In genomic region chr12:53048780-53049401, GRCh38 we compare ENCODE assay signal across 9 cellular contexts. TPM values are rescaled to one million over a fixed set of nuclear protein-coding genes. Genes with fewer than 3 reads are reported as not detected.
DNase-seq lines count a peak whose midpoint lies in the region; ATAC-seq and TF ChIP-seq lines count a peak whose summit lies in the region.
"Had no signal": no experiment of that assay in that cellular context is flagged by ENCODE, and none has a peak within 500 bp of the region (broad histone marks: within the 10 kb centered on the region; RNA-seq: fewer than 3 reads in every experiment).

No MANE protein-coding gene starts in this region.

- H3K4me2 ChIP-seq in GM23338, result peak overlapping the region; percentile 89

- H3K36me3 ChIP-seq in GM23338 (ENCODE audit: insufficient read depth) (no peaks in the 10 kb centered on the region; the same call in 1 of the 2 replicates), adrenal gland (replicated peaks in 1 of 2) (no peaks in the 10 kb centered on the region)

- H3K4me1 Mint-ChIP-seq in GM23338, result peaks cover 69% of the 10 kb centered on the region

- H3K27ac ChIP-seq in GM23338 (ENCODE audit: low read depth) (peak overlapping the region; percentile 97), adrenal gland (peak overlapping the region; percentile 75 to 99 (median 96)), foreskin keratinocyte (no peak overlapping the region)

- H3K79me2 ChIP-seq in GM23338 (replicated peaks; ENCODE audit: insufficient read depth), result peaks cover 16% of the 10 kb centered on the region; the same call in 1 of the 2 replicates

- intact Hi-C loops in adrenal gland (cut with DNase I), result no loop called here

- no peak for TF ChIP-seq CTCF in GM23338 (conservative IDR thresholded peaks at IDR 0.05; ENCODE audit: low read depth in 2 of 2)
- no peak for TF ChIP-seq CTCF in adrenal gland (IDR thresholded peaks at IDR 0.05)
- no peak for TF ChIP-seq CTCF in foreskin keratinocyte (conservative IDR thresholded peaks at IDR 0.05)

- DNase-seq in GM23338 (ENCODE audit: low spot score) (peak; percentile 88), adrenal gland (peak; percentile 74 to 85 (median 82)), iPS DF 19.7 (ENCODE audit: low read depth, low spot score) (peak; percentile 65), skeletal muscle cell (ENCODE audit: low read depth) (peak; percentile 68), SIG-M5 treated with dmso at 0.1 percent for 504 hours (lab: John Stamatoyannopoulos, UW; ENCODE audit: unreplicated experiment) (no peak), foreskin keratinocyte (no peak), T1000 (lab: John Stamatoyannopoulos, UW) (no peak)
- DNase-seq: central memory CD4-positive, alpha-beta T cell had no signal

- 11 to 21% (median 19%) methylated on average over 5 to 6 of the region's 6 CpGs for WGBS in adrenal gland, 4 donors

- H3K27ac Mint-ChIP-seq in GM23338, result peak overlapping the region; percentile 78

- peak overlapping the region; percentile 66 for H3K4me3 Mint-ChIP-seq in GM23338

- H3F3A ChIP-seq in GM23338 (replicated peaks; ENCODE audit: low read depth), result peaks cover 40% of the 10 kb centered on the region

- H3K4me1 ChIP-seq in GM23338 (ENCODE audit: insufficient read depth) (peaks cover 75% of the 10 kb centered on the region), adrenal gland (replicated peaks in 1 of 2) (peaks cover 69 to 87% of the 10 kb centered on the region in 2 donors), foreskin keratinocyte (no peaks in the 10 kb centered on the region)

- no peaks in the 10 kb centered on the region for H3K9me3 ChIP-seq in adrenal gland (replicated peaks in 1 of 3)

- peak; percentile 13 to 69 for TF ChIP-seq POLR2A in adrenal gland (IDR thresholded peaks at IDR 0.05)

- H3K27me3 Mint-ChIP-seq in GM23338 (ENCODE audit: insufficient read depth, low read depth, poor library complexity), result peaks cover 50% of the 10 kb centered on the region

- ATAC-seq in GM23338 (peak; percentile 14), foreskin keratinocyte (no peak), GM18868 (IDR thresholded peaks at IDR 0.05; ENCODE audit: unreplicated experiment) (no peak)

- H3K4me3 ChIP-seq in GM23338, result peak overlapping the region; percentile 64
- peak overlapping the region in 3 of 4 donors; percentile 46 to 75 (median 46) for H3K4me3 ChIP-seq in adrenal gland
- peak overlapping the region; percentile 71 for H3K4me3 ChIP-seq in skeletal muscle cell (ENCODE audit: low read depth, low read length)

- peaks cover 16% of the 10 kb centered on the region for H4K20me1 ChIP-seq in GM23338 (replicated peaks; ENCODE audit: insufficient read depth)

- H3K9me3 Mint-ChIP-seq in GM23338, result peaks cover 5% of the 10 kb centered on the region; the same call in 2 of the 3 replicates

- peaks cover 21% of the 10 kb centered on the region for H3K36me3 Mint-ChIP-seq in GM23338 (ENCODE audit: low read depth)

- no peaks in the 10 kb centered on the region for H3K9me2 ChIP-seq in GM23338 (ENCODE audit: insufficient read depth)

- H2AFZ ChIP-seq in GM23338, result no peak overlapping the region

- H3K27me3 ChIP-seq in GM23338 (ENCODE audit: insufficient read depth) (peaks cover 25% of the 10 kb centered on the region), adrenal gland (no peaks in the 10 kb centered on the region), foreskin keratinocyte (no peaks in the 10 kb centered on the region)

TF ChIP-seq in GM23338, 12 proteins besides CTCF, POLR2A, EP300 and RAD21:
- TF ChIP-seq NANOG (IDR thresholded peaks at IDR 0.05; ENCODE audit: borderline replicate concordance) (0 out of 2 replicates have a peak, but pooled peaks have one; percentile 2), STAT1 (IDR thresholded peaks at IDR 0.05; ENCODE audit: unreplicated experiment) (no peak), REST (IDR thresholded peaks at IDR 0.05; ENCODE audit: unreplicated experiment) (peak; percentile 71), CREB1 (CRISPR knock-in tag; IDR thresholded peaks at IDR 0.05; ENCODE audit: low read depth) (no peak)
- TF ChIP-seq, protein P1, sequence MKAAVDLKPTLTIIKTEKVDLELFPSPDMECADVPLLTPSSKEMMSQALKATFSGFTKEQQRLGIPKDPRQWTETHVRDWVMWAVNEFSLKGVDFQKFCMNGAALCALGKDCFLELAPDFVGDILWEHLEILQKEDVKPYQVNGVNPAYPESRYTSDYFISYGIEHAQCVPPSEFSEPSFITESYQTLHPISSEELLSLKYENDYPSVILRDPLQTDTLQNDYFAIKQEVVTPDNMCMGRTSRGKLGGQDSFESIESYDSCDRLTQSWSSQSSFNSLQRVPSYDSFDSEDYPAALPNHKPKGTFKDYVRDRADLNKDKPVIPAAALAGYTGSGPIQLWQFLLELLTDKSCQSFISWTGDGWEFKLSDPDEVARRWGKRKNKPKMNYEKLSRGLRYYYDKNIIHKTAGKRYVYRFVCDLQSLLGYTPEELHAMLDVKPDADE (IDR thresholded peaks at IDR 0.05), result peak; percentile 19; the same call in 1 of the 2 replicates

RNA-seq across cellular contexts. Expression of gene TNS2, which starts 1.0 kb away (rescaled TPM):
- total RNA-seq in GM23338 (2014; rRNA removed; shearing (Covaris generic)), result 5.7 and 6.9 TPM in 2 replicates
- polyA plus RNA-seq in GM23338 (2016; fragmentation: Nextera tagmentation; extraction: Ambion mirVana) (1.5 and 1.8 TPM in 2 replicates), adrenal gland (1,000 to 10,000 TPM in 1 of 3 donors, 100 to 1,000 TPM in 1, 10 to 100 TPM in 1; 36.8 to 1,019 (median 396) TPM), foreskin keratinocyte (1.2 and 3.4 TPM in 2 replicates)
- total RNA-seq in adrenal gland (100 to 1,000 TPM in 7 of 8 donors, 10 to 100 TPM in 1; 55.8 to 268 (median 175) TPM), foreskin keratinocyte (1.5 and 4.3 TPM in 2 replicates)

RNA-seq across cellular contexts. Expression of gene SPRYD3, which starts 30.3 kb away (rescaled TPM):
- 4.7 and 5.4 TPM in 2 replicates for total RNA-seq in GM23338 (2014; rRNA removed; shearing (Covaris generic))
- polyA plus RNA-seq in GM23338 (2016; fragmentation: Nextera tagmentation; extraction: Ambion mirVana) (3.4 and 4.3 TPM in 2 replicates), adrenal gland (10 to 100 TPM; 16.4 to 52.8 (median 29.0) TPM), foreskin keratinocyte (28.3 and 35.1 TPM in 2 replicates)
- total RNA-seq in adrenal gland (10 to 100 TPM; 32.1 to 74.6 (median 46.7) TPM), foreskin keratinocyte (27.2 and 36.2 TPM in 2 replicates)

RNA-seq across cellular contexts. Expression of gene EIF4B, which starts 42.6 kb away (rescaled TPM):
- 564 and 584 TPM in 2 replicates for total RNA-seq in GM23338 (2014; rRNA removed; shearing (Covaris generic))
- polyA plus RNA-seq in GM23338 (2016; fragmentation: Nextera tagmentation; extraction: Ambion mirVana), result 130 and 141 TPM in 2 replicates
- total RNA-seq in adrenal gland, result 100 to 1,000 TPM; 324 to 800 (median 570) TPM
- 100 to 1,000 TPM in 2 of 3 donors, 10 to 100 TPM in 1; 77.1 to 282 (median 138) TPM for polyA plus RNA-seq in adrenal gland
- total RNA-seq in foreskin keratinocyte, result 349 and 368 TPM in 2 replicates
- polyA plus RNA-seq in foreskin keratinocyte, result 95.2 and 110 TPM in 2 replicates

RNA-seq across cellular contexts. Expression of gene IGFBP6, which starts 48.6 kb away (rescaled TPM):
- total RNA-seq in GM23338 (2014; rRNA removed; shearing (Covaris generic)), result 14.1 and 16.6 TPM in 2 replicates
- polyA plus RNA-seq in GM23338 (2016; fragmentation: Nextera tagmentation; extraction: Ambion mirVana), result 14.7 and 17.6 TPM in 2 replicates
- 100 to 1,000 TPM in 6 of 8 donors, 10 to 100 TPM in 2; 39.5 to 559 (median 212) TPM for total RNA-seq in adrenal gland
- polyA plus RNA-seq in adrenal gland, result 100 to 1,000 TPM in 2 of 3 donors, 10 to 100 TPM in 1; 26.4 to 478 (median 337) TPM
- 34.4 and 49.3 TPM in 2 replicates for total RNA-seq in foreskin keratinocyte
- polyA plus RNA-seq in foreskin keratinocyte, result 46.4 and 62.5 TPM in 2 replicates

RNA-seq across cellular contexts. Expression of gene SOAT2, which starts 54.4 kb away (rescaled TPM):
- not detected in 2 replicates for total RNA-seq in GM23338 (2014; rRNA removed; shearing (Covaris generic))
- polyA plus RNA-seq in GM23338 (2016; fragmentation: Nextera tagmentation; extraction: Ambion mirVana), result not detected in 2 replicates
- under 1 TPM in 1 of 8 donors, not detected in 7; 0.79 TPM for total RNA-seq in adrenal gland
- under 1 TPM in 2 of 3 donors, not detected in 1; 0.34 to 0.48 TPM for polyA plus RNA-seq in adrenal gland
- total RNA-seq in foreskin keratinocyte, result not detected in 2 replicates
- not detected in 2 replicates for polyA plus RNA-seq in foreskin keratinocyte

Comparison
In these comparisons a context has a peak if more than half of its experiments do, and no peak if none do; other contexts are left out.
1. DNase-seq: peak in GM23338 (single experiment), adrenal gland (7 of 7), iPS DF 19.7 (single experiment) and skeletal muscle cell (single experiment); none in SIG-M5 treated with dmso at 0.1 percent for 504 hours (single experiment), foreskin keratinocyte (0 of 2) and T1000 (single experiment).
2. Peak in every context shown above with its lines, with median percentiles within 50 percentile points of each other: H3K4me3 ChIP-seq.